ENCODE assay signal across 11 cellular contexts in the genomic region with DNA sequence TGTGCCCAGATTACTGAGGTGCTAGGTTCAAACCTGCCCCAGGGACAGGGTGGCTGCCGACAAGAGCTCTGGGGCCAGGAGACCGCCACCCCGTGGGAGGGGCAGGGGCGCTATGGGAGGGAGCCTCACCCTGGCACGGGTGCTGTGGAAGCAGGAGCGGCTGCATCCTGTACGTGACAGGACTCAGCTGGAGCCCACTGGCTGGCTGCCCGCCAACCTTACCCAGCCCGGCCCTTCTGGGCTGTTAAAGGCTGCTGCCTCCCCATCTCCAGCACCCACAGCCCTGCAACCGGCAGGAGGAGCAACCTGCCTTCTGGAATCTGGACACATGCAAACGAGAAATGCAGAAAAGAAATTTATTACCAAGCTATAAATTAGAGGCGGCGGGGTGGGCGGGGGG. TPM values are rescaled to one million over a fixed set of nuclear protein-coding genes. Genes with fewer than 3 reads are reported as not detected.
DNase-seq lines count a peak whose midpoint lies in the region; ATAC-seq and TF ChIP-seq lines count a peak whose summit lies in the region.
"Had no signal": no experiment of that assay in that cellular context is flagged by ENCODE, and none has a peak within 500 bp of the region (broad histone marks: within the 10 kb centered on the region; RNA-seq: fewer than 3 reads in every experiment).

No MANE protein-coding gene starts in this region.

- ATAC-seq in left cardiac atrium: peak; percentile 27 to 55
- ATAC-seq in GM18511 (IDR thresholded peaks at IDR 0.05; ENCODE audit: unreplicated experiment): no peak
- ATAC-seq: PC-3 had no signal

- TF ChIP-seq CTCF in RWPE1 (conservative IDR thresholded peaks at IDR 0.05; ENCODE audit: low read depth) (no peak), stomach (IDR thresholded peaks at IDR 0.05) (no peak)

- WGBS in stomach, 5 donors: 34 to 48% (median 40%) methylated on average over 7 to 14 of the region's 14 CpGs

- DNase-seq in NCI-H2196 (lab: John Stamatoyannopoulos, UW; ENCODE audit: unreplicated experiment) (peak; percentile 23), NCI-H2196 treated with DMSO at 0.1 percent for 48 hours (lab: John Stamatoyannopoulos, UW; ENCODE audit: unreplicated experiment) (no peak), RWPE1 (ENCODE audit: low spot score) (no peak), left cardiac atrium (peak; percentile 67), stomach (peak; percentile 46), activated gamma-delta T cell (lab: John Stamatoyannopoulos, UW) (no peak), HK-2 (ENCODE audit: unreplicated experiment) (no peak)
- DNase-seq: effector memory CD4-positive, alpha-beta T cell; PC-3; testis had no signal

- TF ChIP-seq POLR2A in stomach (IDR thresholded peaks at IDR 0.05): no peak

- no peak overlapping the region for H3K4me3 ChIP-seq in stomach
- H3K4me3 ChIP-seq: testis had no signal

- no peaks in the 10 kb centered on the region for H3K27me3 ChIP-seq in stomach
- H3K27me3 ChIP-seq: testis had no signal

- TF ChIP-seq EP300 in stomach (IDR thresholded peaks at IDR 0.05): no peak

- H3K36me3 ChIP-seq in stomach: peaks cover 30 to 75% (median 60%) of the 10 kb centered on the region in 4 donors

- POLR2A ChIA-PET in RWPE1 (lab: Yijun Ruan, JAX; ENCODE audit: low non-redundant PET): interaction anchor here (0.6 kb wide), 1 partner anchor 69 kb away, joined by 3 read pairs; no protein-coding TSS in a partner anchor

- CTCF ChIA-PET in RWPE1 (lab: Yijun Ruan, JAX): interaction anchor here (0.6 kb wide), 1 partner anchor 52 kb away, joined by 3 read pairs; no protein-coding TSS in a partner anchor

- H3K4me1 ChIP-seq in stomach: peaks cover 0 to 32% (median 25%) of the 10 kb centered on the region in 4 donors

- peak overlapping the region; percentile 71 for H3K27ac ChIP-seq in RWPE1
- no peak overlapping the region for H3K27ac ChIP-seq in stomach
- H3K27ac ChIP-seq: testis had no signal

- H3K9me3 ChIP-seq in stomach: no peaks in the 10 kb centered on the region
- H3K9me3 ChIP-seq: testis had no signal

- intact Hi-C loops in left cardiac atrium (cut with DNase I): loop anchor here in 1 of 2 donors (10.0 kb wide), 1 partner anchor 145 kb away; no protein-coding TSS in a partner anchor
- intact Hi-C loops in stomach (cut with DNase I; ENCODE audit: low total_unique reads): no loop called here

RNA-seq across cellular contexts. Expression of a gene that starts 11.2 kb away (rescaled TPM):
- total RNA-seq in left cardiac atrium: 10 to 100 TPM; 51.0 to 64.3 TPM
- total RNA-seq in stomach: 100 to 1,000 TPM in 1 of 5 donors, 10 to 100 TPM in 3, 1 to 10 TPM in 1; 4.7 to 218 (median 28.1) TPM
- 100 to 1,000 TPM in 2 of 3 donors, 10 to 100 TPM in 1; 54.4 to 117 (median 104) TPM for polyA plus RNA-seq in stomach

RNA-seq across cellular contexts. Expression of a gene that starts 24.0 kb away (rescaled TPM):
- total RNA-seq in left cardiac atrium (10 to 100 TPM; 23.9 to 29.2 TPM), stomach (10 to 100 TPM in 1 of 5 donors, 1 to 10 TPM in 4; 3.2 to 21.0 (median 4.6) TPM)
- polyA plus RNA-seq in stomach: 1 to 10 TPM; 4.4 to 9.0 (median 5.8) TPM

RNA-seq across cellular contexts. Expression of a gene that starts 31.7 kb away (rescaled TPM):
- 10 to 100 TPM; 10.6 to 20.0 TPM for total RNA-seq in left cardiac atrium
- total RNA-seq in stomach: 10 to 100 TPM; 10.5 to 25.6 (median 11.6) TPM
- 1 to 10 TPM; 3.7 to 7.2 (median 5.1) TPM for polyA plus RNA-seq in stomach

Comparison
In these comparisons a context has a peak if more than half of its experiments do, and no peak if none do; other contexts are left out.
1. DNase-seq: peak in NCI-H2196 (single experiment), left cardiac atrium (single experiment) and stomach (single experiment); none in NCI-H2196 treated with DMSO at 0.1 percent for 48 hours (single experiment), RWPE1 (single experiment), activated gamma-delta T cell (single experiment) and HK-2 (single experiment).